Comparison of ENCODE assay signal across 21 cellular contexts in the genomic region with DNA sequence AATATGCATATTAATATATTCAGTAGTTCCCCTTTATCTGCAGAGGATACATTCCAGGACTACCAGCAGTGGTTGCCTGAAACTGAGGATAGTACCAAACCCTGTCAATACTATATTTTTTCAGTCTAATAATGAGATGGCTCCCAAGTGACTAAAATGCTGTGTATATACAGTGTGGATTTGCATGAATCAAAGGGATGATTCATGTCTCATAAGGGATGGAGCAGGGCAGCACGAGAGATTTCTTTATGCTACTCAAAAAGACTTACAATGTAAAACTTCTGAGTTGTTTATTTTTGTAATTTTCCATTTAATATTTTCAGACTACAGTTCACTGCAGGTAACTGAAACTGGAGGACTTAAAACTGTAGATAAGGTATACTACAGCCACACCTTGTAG.
DNase-seq lines count a peak whose midpoint lies in the region; ATAC-seq, FAIRE-seq and TF ChIP-seq lines count a peak whose summit lies in the region.
"Had no signal": no experiment of that assay in that cellular context is flagged by ENCODE, and none has a peak within 500 bp of the region (broad histone marks: within the 10 kb centered on the region; RNA-seq: fewer than 3 reads in every experiment).

No MANE protein-coding gene starts in this region.

- peak overlapping the region; percentile 86 for H2BK120ac ChIP-seq in IMR-90 (ENCODE audit: low read depth, low read length)

- peak overlapping the region in 1 of 2 experiments; percentile 79; a peak in 2 of 4 replicates for H4K8ac ChIP-seq in IMR-90 (ENCODE audit: low read depth in 2 of 2, low read length in 2 of 2)

- BruUV-seq in IMR-90 (replicated peaks; lab: Mats Ljungman, UMichigan) = no TSS peak

- H3K27me3 ChIP-seq in AG04450 (ENCODE audit: control insufficient read depth, insufficient read depth, low read length) = no peaks in the 10 kb centered on the region
- H3K27me3 ChIP-seq in IMR-90 (ENCODE audit: control insufficient read depth, insufficient read depth, low read length) = no peaks in the 10 kb centered on the region
- peaks cover 2% of the 10 kb centered on the region for H3K27me3 ChIP-seq in bronchial epithelial cell (ENCODE audit: control insufficient read depth, insufficient read depth, low read length)

- TF ChIP-seq POLR2A in IMR-90 (IDR thresholded peaks at IDR 0.05; ENCODE audit: low read depth, low read length) = no peak

- no peak overlapping the region for H4K5ac ChIP-seq in IMR-90 (ENCODE audit: low read depth, low read length)

- FAIRE-seq in bronchial epithelial cell (lab: Jason Lieb, UNC) = no peak
- FAIRE-seq: A204.1, G401.6, GM12892, H1 had no signal

- H3K4me1 Mint-ChIP-seq in stimulated activated effector memory CD8-positive, alpha-beta T cell treated with anti-CD3 and anti-CD28 coated beads, Interleukin-12 subunit alpha, Interleukin-12 subunit beta, amount 100 ng/mL, for 72 hours = no peaks in the 10 kb centered on the region
- H3K4me1 Mint-ChIP-seq: CD4-positive, alpha-beta memory T cell had no signal

- H3K4me2 ChIP-seq in IMR-90 (ENCODE audit: low read depth, low read length) = peak overlapping the region; percentile 52; the same call in 1 of the 2 replicates

- H2BK5ac ChIP-seq in IMR-90 (ENCODE audit: low read depth, low read length, poor library complexity, severe bottlenecking) = peak overlapping the region; percentile 97

- H4K20me1 ChIP-seq in IMR-90 (ENCODE audit: insufficient read depth, low read length) = no peaks in the 10 kb centered on the region

- WGBS in IMR-90 (ENCODE audit: extremely low coverage in 2 of 2, insufficient read length in 1 of 2), 2 experiments = no CpG with 5 or more reads among the region's 1 CpG

- peak overlapping the region; percentile 38; the same call in 1 of the 2 replicates for H2BK20ac ChIP-seq in IMR-90 (ENCODE audit: low read depth, low read length)

- CTCF ChIA-PET in AG04450 (lab: Charles Lee) = no interaction called here
- CTCF ChIA-PET in IMR-90 (lab: Yijun Ruan, JAX) = no interaction called here

- peaks cover 16% of the 10 kb centered on the region for H3K9me3 Mint-ChIP-seq in stimulated activated effector memory CD8-positive, alpha-beta T cell treated with anti-CD3 and anti-CD28 coated beads, Interleukin-12 subunit alpha, Interleukin-12 subunit beta, amount 100 ng/mL, for 72 hours

- 0 out of 2 replicates have a peak overlapping the region, but pooled peaks have one; percentile 31 for H4K91ac ChIP-seq in IMR-90 (ENCODE audit: insufficient read depth, low read depth, low read length)

- no peak overlapping the region for H2AK5ac ChIP-seq in IMR-90 (ENCODE audit: low read depth, low read length)

- H3K23ac ChIP-seq in IMR-90 (ENCODE audit: low read depth, low read length) = no peak overlapping the region

- peaks cover 2% of the 10 kb centered on the region; the same call in 1 of the 2 replicates for H3K4me1 ChIP-seq in IMR-90 (ENCODE audit: control insufficient read depth, insufficient read depth, low read length)

- H3K18ac ChIP-seq in IMR-90 (ENCODE audit: low read depth, low read length) = peak overlapping the region; percentile 68; the same call in 1 of the 2 replicates

- TF ChIP-seq RAD21 in IMR-90 (IDR thresholded peaks at IDR 0.05; ENCODE audit: low read length) = no peak

- ATAC-seq in IMR-90 (ENCODE audit: low read depth) (peak; percentile 92), esophagus mucosa (no peak)
- no peak for ATAC-seq in stimulated activated effector memory CD8-positive, alpha-beta T cell treated with anti-CD3 and anti-CD28 coated beads, Interleukin-12 subunit alpha, Interleukin-12 subunit beta, amount 100 ng/mL, for 72 hours
- ATAC-seq: HCT116 had no signal

- H3K56ac ChIP-seq in IMR-90 (ENCODE audit: extremely low read depth, insufficient read depth, low read length) = no peak overlapping the region

- H2BK15ac ChIP-seq in IMR-90 (ENCODE audit: low read depth, low read length) = no peak overlapping the region; the same call in 2 of the 3 replicates

- no peaks in the 10 kb centered on the region for H3K79me1 ChIP-seq in IMR-90 (ENCODE audit: low read depth in 1 of 2, low read length in 2 of 2)

- POLR2A ChIA-PET in AG04450 (lab: Yijun Ruan, JAX) = no interaction called here
- POLR2A ChIA-PET in IMR-90 (lab: Charles Lee; ENCODE audit: unreplicated experiment) = no interaction called here

- no peak overlapping the region for H3K4me3 ChIP-seq in AG04450 (ENCODE audit: low read depth, low read length)
- no peak overlapping the region for H3K4me3 ChIP-seq in IMR-90 (ENCODE audit: insufficient read depth, low read depth, low read length)
- H3K4me3 ChIP-seq in bronchial epithelial cell (ENCODE audit: low read depth, low read length) = no peak overlapping the region
- H3K4me3 ChIP-seq: GM23248 had no signal

- H3K9ac ChIP-seq in IMR-90 (ENCODE audit: low read depth, low read length) = no peak overlapping the region
- H3K9ac ChIP-seq: GM23248 had no signal

- no peak overlapping the region for H2AFZ ChIP-seq in IMR-90 (replicated peaks; ENCODE audit: low read length, poor library complexity)
- H2AFZ ChIP-seq: GM23248 had no signal

- H2AK9ac ChIP-seq in IMR-90 (replicated peaks; ENCODE audit: low read depth, low read length, poor library complexity) = no peak overlapping the region

- no peaks in the 10 kb centered on the region for H3K36me3 ChIP-seq in IMR-90 (ENCODE audit: control insufficient read depth, insufficient read depth, low read length)
- no peaks in the 10 kb centered on the region for H3K36me3 ChIP-seq in bronchial epithelial cell (ENCODE audit: control insufficient read depth, insufficient read depth, low read length)

- H3K27ac ChIP-seq in AG04450 (ENCODE audit: low read depth, low read length) = no peak overlapping the region
- no peak overlapping the region for H3K27ac ChIP-seq in IMR-90 (ENCODE audit: insufficient read depth, low read length)
- H3K27ac ChIP-seq: 22Rv1, GM23248 had no signal

- TF ChIP-seq CTCF in AG04450 (IDR thresholded peaks at IDR 0.05; ENCODE audit: low read depth, low read length) (no peak), IMR-90 (conservative IDR thresholded peaks at IDR 0.05; ENCODE audit: low read depth, low read length) (no peak), bronchial epithelial cell (IDR thresholded peaks at IDR 0.05; ENCODE audit: insufficient read depth, low read length, severe bottlenecking) (no peak)

- H3K4me3 Mint-ChIP-seq in stimulated activated effector memory CD8-positive, alpha-beta T cell treated with anti-CD3 and anti-CD28 coated beads, Interleukin-12 subunit alpha, Interleukin-12 subunit beta, amount 100 ng/mL, for 72 hours = no peak overlapping the region
- H3K4me3 Mint-ChIP-seq: CD4-positive, alpha-beta memory T cell had no signal

- no peaks in the 10 kb centered on the region for H3K36me3 Mint-ChIP-seq in stimulated activated effector memory CD8-positive, alpha-beta T cell treated with anti-CD3 and anti-CD28 coated beads, Interleukin-12 subunit alpha, Interleukin-12 subunit beta, amount 100 ng/mL, for 72 hours
- H3K36me3 Mint-ChIP-seq: CD4-positive, alpha-beta memory T cell had no signal

- DNase-seq in AG04450 (ENCODE audit: low read depth, low spot score) (peak; percentile 16), IMR-90 (peak; percentile 75), bronchial epithelial cell (ENCODE audit: low read depth) (peak; percentile 40), iris pigment epithelial cell (ENCODE audit: low read depth) (peak; percentile 66), NCI-H82 (lab: John Stamatoyannopoulos, UW) (no peak)
- no peak for DNase-seq in stimulated activated effector memory CD8-positive, alpha-beta T cell treated with anti-CD3 and anti-CD28 coated beads, Interleukin-12 subunit alpha, Interleukin-12 subunit beta, amount 100 ng/mL, for 72 hours (ENCODE audit: low spot score in 2 of 2)
- DNase-seq: C1 segment of cervical spinal cord; Calu3; CD4-positive, alpha-beta memory T cell; COR-L47; DMS53; DMS79 treated with DMSO at 0.1 percent for 48 hours; GM23248; H7 had no signal

- H3K9me1 ChIP-seq in IMR-90 (ENCODE audit: insufficient read depth, low read length) = peaks cover 6% of the 10 kb centered on the region; the same call in 1 of the 2 replicates

- intact Hi-C loops in IMR-90 (cut with micrococcal nuclease) = no loop called here

- no peak overlapping the region for H3K27ac Mint-ChIP-seq in stimulated activated effector memory CD8-positive, alpha-beta T cell treated with anti-CD3 and anti-CD28 coated beads, Interleukin-12 subunit alpha, Interleukin-12 subunit beta, amount 100 ng/mL, for 72 hours
- H3K27ac Mint-ChIP-seq: CD4-positive, alpha-beta memory T cell had no signal

- H3K4ac ChIP-seq in IMR-90 (ENCODE audit: low read depth, low read length) = peak overlapping the region; percentile 86; the same call in 1 of the 2 replicates

- no peak overlapping the region; the same call in 1 of the 2 replicates for H3K14ac ChIP-seq in IMR-90 (replicated peaks; ENCODE audit: low read depth, low read length)

- dilution Hi-C loops in IMR-90 (cut with HindIII; ENCODE audit: low sequenced_read_pairs, unreplicated experiment) = no loop called here

- H3K9me3 ChIP-seq in AG04450 (ENCODE audit: control insufficient read depth, insufficient read depth, low read length) (no peaks in the 10 kb centered on the region), IMR-90 (ENCODE audit: control insufficient read depth, insufficient read depth, low read length) (no peaks in the 10 kb centered on the region)

- in situ Hi-C loops in IMR-90 (cut with MboI; ENCODE audit: low sequenced_read_pairs) = no loop called here

TF ChIP-seq in IMR-90, 13 proteins besides CTCF, POLR2A, EP300 and RAD21:
- TF ChIP-seq BHLHE40 (IDR thresholded peaks at IDR 0.05; ENCODE audit: low read depth, low read length) (peak; percentile 70), FOS (IDR thresholded peaks at IDR 0.05; ENCODE audit: low read depth, low read length) (peak; percentile 37; the same call in 1 of the 2 replicates), NFE2L2 (IDR thresholded peaks at IDR 0.05; ENCODE audit: low read depth, low read length) (no peak)

Comparison
In these comparisons a context has a peak if more than half of its experiments do, and no peak if none do; other contexts are left out.
1. DNase-seq: peak in AG04450 (single experiment), IMR-90 (single experiment), bronchial epithelial cell (single experiment) and iris pigment epithelial cell (single experiment); none in stimulated activated effector memory CD8-positive, alpha-beta T cell treated with anti-CD3 and anti-CD28 coated beads, Interleukin-12 subunit alpha, Interleukin-12 subunit beta, amount 100 ng/mL, for 72 hours (0 of 2) and NCI-H82 (single experiment).